Comparison of ENCODE assay signal across 26 cellular contexts in the genomic region with DNA sequence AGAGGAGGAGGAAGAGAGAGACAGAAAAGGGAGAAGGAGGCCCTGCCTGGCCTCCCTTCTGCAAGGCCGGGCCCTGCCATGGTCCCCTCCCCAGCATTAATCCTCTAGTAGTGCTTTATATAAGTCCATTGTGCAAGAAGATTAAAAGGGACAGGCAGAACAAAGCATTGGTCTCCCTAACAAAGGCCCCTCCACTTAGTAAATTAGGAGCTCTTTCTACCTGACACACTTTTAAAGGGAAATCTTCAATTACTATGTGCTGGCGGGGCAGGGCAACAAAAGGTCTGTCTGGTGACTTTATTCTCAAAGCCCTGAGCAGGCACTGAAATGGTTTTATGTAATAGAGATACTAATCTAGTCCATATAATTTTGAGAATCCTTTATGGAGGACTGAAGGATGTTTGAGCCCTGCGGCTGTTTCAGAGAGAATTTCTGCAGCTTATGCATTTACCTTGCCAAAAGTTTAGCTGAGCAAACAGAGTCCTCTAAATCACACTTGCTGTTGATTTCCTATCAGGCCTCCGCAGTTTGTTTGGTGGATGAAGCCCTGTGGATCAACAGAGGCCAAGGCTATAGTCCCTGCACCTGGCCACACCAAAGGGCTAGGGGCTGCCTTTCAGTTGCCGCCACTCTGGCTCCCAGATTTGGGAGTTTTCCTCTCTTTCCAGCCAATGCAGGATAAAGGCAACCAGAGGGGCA.
"Had no signal": no experiment of that assay in that cellular context is flagged by ENCODE, and none has a peak within 500 bp of the region (broad histone marks: within the 10 kb centered on the region; RNA-seq: fewer than 3 reads in every experiment).

No MANE protein-coding gene starts in this region.

- H3K4me3 Mint-ChIP-seq: activated naive CD4-positive, alpha-beta T cell treated with anti-CD3 and anti-CD28 coated beads for 36 hours; activated naive CD8-positive, alpha-beta T cell treated with anti-CD3 and anti-CD28 coated beads, Interleukin-2, amount 50 U/mL, for 24 hours; activated T-cell treated with anti-CD3 and anti-CD28 coated beads, Interleukin-2, amount 50 U/mL, for 4 hours; nephron; stimulated activated naive CD8-positive, alpha-beta T cell treated with anti-CD3 and anti-CD28 coated beads, Interleukin-15, Interleukin-2, amounts not matched to agents 100 ng/mL and 50 ng/mL, for 24 hours had no signal

- H3K27ac Mint-ChIP-seq: activated naive CD4-positive, alpha-beta T cell treated with anti-CD3 and anti-CD28 coated beads for 36 hours; activated naive CD8-positive, alpha-beta T cell treated with anti-CD3 and anti-CD28 coated beads, Interleukin-2, amount 50 U/mL, for 24 hours; nephron; progenitor cell of endocrine pancreas; stimulated activated naive CD8-positive, alpha-beta T cell treated with anti-CD3 and anti-CD28 coated beads, Interleukin-15, Interleukin-2, amounts not matched to agents 100 ng/mL and 50 ng/mL, for 24 hours had no signal

- H3K9me3 ChIP-seq: gastrocnemius medialis, right atrium auricular region, transverse colon, vagina had no signal

- DNase-seq: activated CD4-positive, alpha-beta T cell treated with anti-CD3 and anti-CD28 coated beads, Interleukin-2, amount 50 U/mL, for 1 hour; activated CD4-positive, CD25-positive, alpha-beta regulatory T cell treated with anti-CD3 and anti-CD28 coated beads, Interleukin-2, amount 50 U/mL, for 72 hours; activated CD8-positive, alpha-beta memory T cell treated with anti-CD3 and anti-CD28 coated beads, Interleukin-2, amount 50 U/mL, for 4 hours; activated naive CD4-positive, alpha-beta T cell treated with anti-CD3 and anti-CD28 coated beads for 36 hours; activated naive CD8-positive, alpha-beta T cell treated with anti-CD3 and anti-CD28 coated beads, Interleukin-2, amount 50 U/mL, for 24 hours; activated T-cell treated with anti-CD3 and anti-CD28 coated beads, Interleukin-2, amount 50 U/mL, for 4 hours; cerebellar nuclear complex; effector CD4-positive, alpha-beta T cell; gastrocnemius medialis; head of caudate nucleus; kidney; mammary epithelial cell; midbrain; occipital lobe; stimulated activated CD4-positive, alpha-beta T cell treated with anti-CD3 and anti-CD28 coated beads, Interleukin-15, amount 100 ng/mL, for 24 hours; stimulated activated CD4-positive, alpha-beta T cell treated with anti-CD3 and anti-CD28 coated beads, Interleukin-2, amount 100 ng/mL, for 48 hours; T1000; transverse colon had no signal

- H3K27me3 ChIP-seq: gastrocnemius medialis, right atrium auricular region, vagina had no signal

- H3K4me1 ChIP-seq: gastrocnemius medialis, transverse colon, vagina had no signal

- H3K9me3 Mint-ChIP-seq: activated naive CD4-positive, alpha-beta T cell treated with anti-CD3 and anti-CD28 coated beads for 36 hours; activated naive CD8-positive, alpha-beta T cell treated with anti-CD3 and anti-CD28 coated beads, Interleukin-2, amount 50 U/mL, for 24 hours; activated T-cell treated with anti-CD3 and anti-CD28 coated beads, Interleukin-2, amount 50 U/mL, for 4 hours; nephron; stimulated activated naive CD8-positive, alpha-beta T cell treated with anti-CD3 and anti-CD28 coated beads, Interleukin-15, Interleukin-2, amounts not matched to agents 100 ng/mL and 50 ng/mL, for 24 hours had no signal

- H3K27me3 Mint-ChIP-seq: activated naive CD8-positive, alpha-beta T cell treated with anti-CD3 and anti-CD28 coated beads, Interleukin-2, amount 50 U/mL, for 24 hours had no signal

- H3K27ac ChIP-seq: gastrocnemius medialis, right atrium auricular region, skin epidermis, transverse colon, vagina had no signal

- ATAC-seq: activated naive CD8-positive, alpha-beta T cell treated with anti-CD3 and anti-CD28 coated beads, Interleukin-2, amount 50 U/mL, for 24 hours; activated T-cell treated with anti-CD3 and anti-CD28 coated beads, Interleukin-2, amount 50 U/mL, for 4 hours; gastrocnemius medialis; left lobe of liver had no signal

- H3K4me1 Mint-ChIP-seq: activated naive CD8-positive, alpha-beta T cell treated with anti-CD3 and anti-CD28 coated beads, Interleukin-2, amount 50 U/mL, for 24 hours had no signal

- FAIRE-seq: bronchial epithelial cell, kidney had no signal

- H3K36me3 ChIP-seq: gastrocnemius medialis, right atrium auricular region, transverse colon, vagina had no signal

- H3K4me3 ChIP-seq: gastrocnemius medialis, right atrium auricular region, skin epidermis, transverse colon, vagina had no signal
